In the genomic region with DNA sequence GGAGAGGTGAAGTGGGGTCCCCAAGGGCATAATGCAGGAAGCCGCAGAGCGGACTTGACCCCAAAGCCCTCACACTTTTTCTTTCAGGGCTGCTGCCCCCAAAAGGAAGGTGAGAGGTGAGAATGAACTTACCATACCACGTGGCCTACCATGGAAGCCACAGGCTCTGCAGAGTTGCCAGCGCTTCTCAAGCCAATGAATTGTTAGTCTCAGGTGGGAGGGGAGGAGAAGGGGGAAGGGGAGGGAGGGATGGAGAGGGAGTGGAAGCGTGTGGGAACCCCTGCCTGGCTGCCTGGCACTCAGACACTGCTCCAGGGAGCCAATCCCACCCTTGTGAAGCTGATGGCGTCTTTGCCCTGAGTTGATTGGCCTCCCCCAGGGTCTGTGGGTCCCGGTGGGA, we compare ENCODE assay signal across 32 cellular contexts.
"Had no signal": no experiment of that assay in that cellular context is flagged by ENCODE, and none has a peak within 500 bp of the region (broad histone marks: within the 10 kb centered on the region; RNA-seq: fewer than 3 reads in every experiment).

No MANE protein-coding gene starts in this region.

- H3K36me3 ChIP-seq: ascending aorta, cardiac muscle cell, colonic mucosa, gastroesophageal sphincter, suprapubic skin, tibial artery, upper lobe of right lung, WERI-Rb-1 had no signal

- H3K4me3 ChIP-seq: ascending aorta, cardiac muscle cell, colonic mucosa, dorsolateral prefrontal cortex, gastroesophageal sphincter, hepatocyte, suprapubic skin, tibial artery, upper lobe of right lung had no signal

- H3K36me3 Mint-ChIP-seq: activated naive CD4-positive, alpha-beta T cell treated with anti-CD3 and anti-CD28 coated beads, Interleukin-2, amount 10 ng/mL, durations not matched to agents 7 days and 5 days; activated naive CD8-positive, alpha-beta T cell treated with anti-CD3 and anti-CD28 coated beads, Interleukin-2, amount 10 ng/mL, durations not matched to agents 7 days and 5 days; brain; naive thymus-derived CD4-positive, alpha-beta T cell had no signal

- H3K9me3 Mint-ChIP-seq: activated naive CD4-positive, alpha-beta T cell treated with anti-CD3 and anti-CD28 coated beads, Interleukin-2, amount 10 ng/mL, durations not matched to agents 7 days and 5 days; activated naive CD8-positive, alpha-beta T cell treated with anti-CD3 and anti-CD28 coated beads, Interleukin-2, amount 10 ng/mL, durations not matched to agents 7 days and 5 days; activated T-helper 1 cell treated with anti-CD3 and anti-CD28 coated beads, Interleukin-12 subunit alpha, Interleukin-12 subunit beta, Interleukin-2, Interleukin-4 antibody, amounts not matched to agents 30 ng/mL and 10 ng/mL and 1 ng/mL, durations not matched to agents 14 hours and 24 hours and 36 hours had no signal

- H3K27ac ChIP-seq: ascending aorta, cardiac muscle cell, colonic mucosa, dorsolateral prefrontal cortex, gastroesophageal sphincter, hepatocyte, parathyroid adenoma, suprapubic skin, tibial artery, upper lobe of right lung, WERI-Rb-1 had no signal

- H3K27ac Mint-ChIP-seq: activated naive CD4-positive, alpha-beta T cell treated with anti-CD3 and anti-CD28 coated beads, Interleukin-2, amount 10 ng/mL, durations not matched to agents 7 days and 5 days; activated T-helper 1 cell treated with anti-CD3 and anti-CD28 coated beads, Interleukin-12 subunit alpha, Interleukin-12 subunit beta, Interleukin-2, Interleukin-4 antibody, amounts not matched to agents 30 ng/mL and 10 ng/mL and 1 ng/mL, durations not matched to agents 14 hours and 24 hours and 36 hours had no signal

- H3K4me1 ChIP-seq: ascending aorta, colonic mucosa, gastroesophageal sphincter, parathyroid adenoma, suprapubic skin, tibial artery, upper lobe of right lung had no signal

- DNase-seq: activated CD4-positive, alpha-beta T cell treated with anti-CD3 and anti-CD28 coated beads for 48 hours; activated CD4-positive, alpha-beta T cell treated with anti-CD3 and anti-CD28 coated beads, Interleukin-2, amount 50 U/mL, for 48 hours; activated CD8-positive, alpha-beta memory T cell treated with anti-CD3 and anti-CD28 coated beads for 24 hours; activated effector memory CD4-positive, alpha-beta T cell treated with anti-CD3 and anti-CD28 coated beads, Interleukin-2, amount 50 U/mL, for 16 hours; activated naive CD4-positive, alpha-beta T cell treated with anti-CD3 and anti-CD28 coated beads, Interleukin-2, amount 10 ng/mL, durations not matched to agents 7 days and 5 days; activated naive CD8-positive, alpha-beta T cell treated with anti-CD3 and anti-CD28 coated beads, Interleukin-2, amount 10 ng/mL, durations not matched to agents 7 days and 5 days; activated T-cell treated with anti-CD3 and anti-CD28 coated beads, Interleukin-2, amount 50 U/mL, for 1 hour; cerebellar nuclear complex; colonic mucosa; dorsolateral prefrontal cortex; effector memory CD4-positive, alpha-beta T cell; erythroblast; kidney; left colon; midbrain; naive thymus-derived CD4-positive, alpha-beta T cell; nucleus accumbens; right cardiac atrium; stimulated activated CD4-positive, alpha-beta T cell treated with anti-CD3 and anti-CD28 coated beads, Interleukin-15, amount 100 ng/mL, for 24 hours; stimulated activated naive CD4-positive, alpha-beta T cell; T1000; tibial artery; upper lobe of right lung; WERI-Rb-1 had no signal

- H3K27me3 ChIP-seq: ascending aorta, cardiac muscle cell, colonic mucosa, dorsolateral prefrontal cortex, gastroesophageal sphincter, hepatocyte, suprapubic skin, tibial artery, upper lobe of right lung had no signal

- H3K9ac ChIP-seq: parathyroid adenoma had no signal

- H3K27me3 Mint-ChIP-seq: activated naive CD8-positive, alpha-beta T cell treated with anti-CD3 and anti-CD28 coated beads, Interleukin-2, amount 10 ng/mL, durations not matched to agents 7 days and 5 days; brain had no signal

- H3K4me3 Mint-ChIP-seq: activated naive CD4-positive, alpha-beta T cell treated with anti-CD3 and anti-CD28 coated beads, Interleukin-2, amount 10 ng/mL, durations not matched to agents 7 days and 5 days; activated naive CD8-positive, alpha-beta T cell treated with anti-CD3 and anti-CD28 coated beads, Interleukin-2, amount 10 ng/mL, durations not matched to agents 7 days and 5 days; activated T-helper 1 cell treated with anti-CD3 and anti-CD28 coated beads, Interleukin-12 subunit alpha, Interleukin-12 subunit beta, Interleukin-2, Interleukin-4 antibody, amounts not matched to agents 30 ng/mL and 10 ng/mL and 1 ng/mL, durations not matched to agents 14 hours and 24 hours and 36 hours; brain; naive thymus-derived CD4-positive, alpha-beta T cell had no signal

- H3K9me3 ChIP-seq: ascending aorta, colonic mucosa, gastroesophageal sphincter, suprapubic skin, tibial artery, upper lobe of right lung had no signal
